Comparison of ENCODE assay signal across 26 cellular contexts in the genomic region with DNA sequence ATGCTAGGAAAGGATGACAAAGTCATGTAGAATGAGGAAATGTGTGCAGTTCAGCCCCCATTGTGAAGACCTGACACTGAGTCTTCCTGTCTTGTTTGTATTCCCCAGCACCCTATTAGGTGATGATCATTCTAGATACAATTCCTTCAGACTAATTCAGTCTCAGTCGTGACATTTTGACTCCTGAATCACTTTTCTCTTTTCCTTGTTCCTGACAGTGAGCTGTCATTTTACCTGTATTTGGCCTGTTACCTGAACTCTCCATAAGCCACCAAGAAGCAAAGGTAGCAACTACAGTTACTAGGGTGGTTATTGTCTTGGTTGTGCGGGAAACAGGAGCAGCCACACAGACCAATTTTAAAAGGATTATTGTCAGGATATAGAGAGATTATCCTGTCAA.
"Had no signal": no experiment of that assay in that cellular context is flagged by ENCODE, and none has a peak within 500 bp of the region (broad histone marks: within the 10 kb centered on the region; RNA-seq: fewer than 3 reads in every experiment).

No MANE protein-coding gene starts in this region.

- ATAC-seq: stimulated activated effector memory CD8-positive, alpha-beta T cell treated with anti-CD3 and anti-CD28 coated beads, Interleukin-12 subunit alpha, Interleukin-12 subunit beta, amount 100 ng/mL, for 72 hours; stimulated activated memory B cell treated with anti-CD40 and anti-IgM and Interleukin-4, amounts not matched to agents 10 μg/mL and 1 μg/mL and 100 μg/mL, for 72 hours; stimulated activated naive B cell treated with anti-CD40 and anti-IgM and Interleukin-4, amounts not matched to agents 10 μg/mL and 1 μg/mL and 100 μg/mL, for 72 hours; stimulated activated naive CD8-positive, alpha-beta T cell treated with anti-CD3 and anti-CD28 coated beads, Interleukin-15, amount 100 ng/mL, for 72 hours; stimulated activated naive CD8-positive, alpha-beta T cell treated with anti-CD3 and anti-CD28 coated beads, Interleukin-15, Interleukin-2, amounts not matched to agents 100 U/mL and 50 U/mL, for 24 hours; upper lobe of right lung had no signal

- H3K4me3 ChIP-seq: stomach, suprapubic skin, testis, thoracic aorta, thyroid gland, tibial artery, transverse colon, upper lobe of left lung, upper lobe of right lung, uterus, vagina had no signal

- DNase-seq: stimulated activated CD4-positive, alpha-beta T cell treated with anti-CD3 and anti-CD28 coated beads, Interleukin-2, amount 100 ng/mL, for 48 hours; stimulated activated CD4-positive, alpha-beta T cell treated with anti-CD3 and anti-CD28 coated beads, Interleukin-4, amount 100 ng/mL, for 1 hour; stimulated activated CD4-positive, alpha-beta T cell treated with anti-CD3 and anti-CD28 coated beads, Interleukin-4, amount 100 ng/mL, for 24 hours; stimulated activated CD4-positive, alpha-beta T cell treated with anti-CD3 and anti-CD28 coated beads, Interleukin-4, amount 100 ng/mL, for 4 hours; stimulated activated CD8-positive, alpha-beta memory T cell treated with anti-CD3 and anti-CD28 coated beads, Interleukin-4, amount 100 ng/mL, for 48 hours; stimulated activated naive B cell treated with anti-CD40 and anti-IgM and Interleukin-4, amounts not matched to agents 10 μg/mL and 1 μg/mL and 100 μg/mL, for 72 hours; stimulated activated naive CD4-positive, alpha-beta T cell; stimulated activated naive CD4-positive, alpha-beta T cell treated with Interleukin-2 at 50 U/mL for 16 hours; stimulated activated naive CD8-positive, alpha-beta T cell treated with anti-CD3 and anti-CD28 coated beads, Interleukin-15, amount 100 ng/mL, for 72 hours; stimulated activated naive CD8-positive, alpha-beta T cell treated with anti-CD3 and anti-CD28 coated beads, Interleukin-15, Interleukin-2, amounts not matched to agents 100 U/mL and 50 U/mL, for 24 hours; stomach; substantia nigra; testis; thyroid gland; tibial artery; transverse colon; trophoblast cell; upper lobe of left lung; upper lobe of right lung; uterus had no signal

- FAIRE-seq: urothelium cell line had no signal

- H3K36me3 ChIP-seq: stomach, suprapubic skin, thoracic aorta, thyroid gland, tibial artery, transverse colon, upper lobe of left lung, upper lobe of right lung, uterus, vagina had no signal

- H3K4me1 ChIP-seq: stomach, suprapubic skin, testis, thyroid gland, tibial artery, transverse colon, upper lobe of left lung, upper lobe of right lung, uterus, vagina had no signal

- H3K27me3 ChIP-seq: stomach, suprapubic skin, testis, thyroid gland, tibial artery, transverse colon, upper lobe of left lung, upper lobe of right lung, uterus, vagina had no signal

- H3K9me3 ChIP-seq: suprapubic skin, testis, thoracic aorta, thyroid gland, tibial artery, transverse colon, upper lobe of left lung, upper lobe of right lung, uterus, vagina had no signal

- H3K27ac ChIP-seq: stomach, suprapubic skin, testis, thoracic aorta, thyroid gland, tibial artery, transverse colon, upper lobe of left lung, upper lobe of right lung, uterus, vagina had no signal
